Comparison of ENCODE assay signal across 24 cellular contexts in genomic region chr10:112810651-112811215, GRCh38.
DNase-seq lines count a peak whose midpoint lies in the region; ATAC-seq and TF ChIP-seq lines count a peak whose summit lies in the region.
"Had no signal": no experiment of that assay in that cellular context is flagged by ENCODE, and none has a peak within 500 bp of the region (broad histone marks: within the 10 kb centered on the region; RNA-seq: fewer than 3 reads in every experiment).

No MANE protein-coding gene starts in this region.

- no peak overlapping the region for H3K4me2 ChIP-seq in mammary epithelial cell (ENCODE audit: insufficient read depth, low read depth, low read length)
- H3K4me2 ChIP-seq in mesenchymal stem cell (ENCODE audit: low read length, poor library complexity, severe bottlenecking), result no peak overlapping the region
- H3K4me2 ChIP-seq: BLaER1 had no signal

- H2BK15ac ChIP-seq in mesenchymal stem cell (ENCODE audit: low read depth, poor library complexity, severe bottlenecking), result no peak overlapping the region

- H3K9me3 Mint-ChIP-seq in MCF 10A (ENCODE audit: unreplicated experiment), result peaks cover 7% of the 10 kb centered on the region
- H3K9me3 Mint-ChIP-seq: activated CD4-positive, alpha-beta memory T cell treated with anti-CD3 and anti-CD28 coated beads for 36 hours; IgD-negative memory B cell; immature natural killer cell; stimulated activated effector memory CD8-positive, alpha-beta T cell treated with anti-CD3 and anti-CD28 coated beads, Interleukin-12 subunit alpha, Interleukin-12 subunit beta, amount 100 ng/mL, for 72 hours had no signal

- H3K79me1 ChIP-seq in mesenchymal stem cell (replicated peaks; ENCODE audit: low read length, poor library complexity, severe bottlenecking), result peaks cover 7% of the 10 kb centered on the region

- H3K4me1 Mint-ChIP-seq in MCF 10A (ENCODE audit: insufficient read depth, unreplicated experiment), result peaks cover 28% of the 10 kb centered on the region
- H3K4me1 Mint-ChIP-seq: IgD-negative memory B cell had no signal

- WGBS in mammary epithelial cell (ENCODE audit: low coverage, missing lambda C conversion rate), result 98% methylated on average over 9 of the region's 10 CpGs
- WGBS in mesenchymal stem cell, result 71% methylated on average over 10 of the region's 10 CpGs

- POLR2A ChIA-PET in MCF 10A (lab: Yijun Ruan, JAX), result interaction anchor here (0.6 to 2.7 kb wide), 7 partner anchors 16 to 441 kb away, joined by 3 to 11 read pairs (median 3); no protein-coding TSS in a partner anchor

- peak overlapping the region; percentile 66 for H2AK5ac ChIP-seq in mesenchymal stem cell (ENCODE audit: low read length, severe bottlenecking)

- H3K9ac ChIP-seq in mammary epithelial cell (ENCODE audit: insufficient read depth, low read length) (no peak overlapping the region), mesenchymal stem cell (ENCODE audit: low read length) (no peak overlapping the region)
- H3K9ac ChIP-seq: BLaER1 had no signal

- H3K14ac ChIP-seq in mesenchymal stem cell (ENCODE audit: low read length in 2 of 2), result peak overlapping the region in 1 of 2 experiments; percentile 74

- H3K79me2 ChIP-seq in mammary epithelial cell (ENCODE audit: insufficient read depth, low read length), result no peaks in the 10 kb centered on the region

- H3K36me3 ChIP-seq in mammary epithelial cell (ENCODE audit: insufficient read depth, low read length), result no peaks in the 10 kb centered on the region
- H3K36me3 ChIP-seq in ascending aorta, result no peaks in the 10 kb centered on the region
- H3K36me3 ChIP-seq in mesenchymal stem cell (ENCODE audit: control insufficient read depth in 1 of 2, insufficient read depth in 2 of 2, low read depth in 1 of 2, low read length in 2 of 2), result peaks cover 0 to 3% of the 10 kb centered on the region in 2 experiments

- H3K27ac Mint-ChIP-seq in MCF 10A (ENCODE audit: low read depth, unreplicated experiment), result no peak overlapping the region
- H3K27ac Mint-ChIP-seq: activated CD4-positive, alpha-beta memory T cell treated with anti-CD3 and anti-CD28 coated beads for 36 hours; IgD-negative memory B cell; immature natural killer cell; stimulated activated effector memory CD8-positive, alpha-beta T cell treated with anti-CD3 and anti-CD28 coated beads, Interleukin-12 subunit alpha, Interleukin-12 subunit beta, amount 100 ng/mL, for 72 hours had no signal

- peaks cover 14% of the 10 kb centered on the region for H3K36me3 Mint-ChIP-seq in MCF 10A (ENCODE audit: insufficient read depth, unreplicated experiment)

- H3K27me3 Mint-ChIP-seq in MCF 10A (ENCODE audit: insufficient read depth, unreplicated experiment), result no peaks in the 10 kb centered on the region
- H3K27me3 Mint-ChIP-seq: activated CD4-positive, alpha-beta memory T cell treated with anti-CD3 and anti-CD28 coated beads for 36 hours; IgD-negative memory B cell had no signal

- H4K8ac ChIP-seq in mesenchymal stem cell (ENCODE audit: low read length), result peak overlapping the region; percentile 59

- dilution Hi-C loops in mammary epithelial cell (cut with HindIII; ENCODE audit: low sequenced_read_pairs), result no loop called here

- intact Hi-C loops in mammary epithelial cell (cut with micrococcal nuclease) (loop anchor here (5.0 to 10.0 kb wide), 2 partner anchors 142 to 246 kb away; partner anchors contain the start of gene TCF7L2), MCF 10A (cut with micrococcal nuclease) (loop anchor here (5.0 kb wide), 1 partner anchor 142 kb away; the partner anchor contains the start of gene TCF7L2), ascending aorta (cut with DNase I) (loop anchor here (5.0 kb wide), 1 partner anchor 317 kb away; no protein-coding TSS in a partner anchor)

- BruUV-seq in mammary epithelial cell (replicated peaks; lab: Mats Ljungman, UMichigan), result no TSS peak
- BruUV-seq in MCF 10A (replicated peaks; lab: Mats Ljungman, UMichigan), result no TSS peak

- H2BK12ac ChIP-seq in mesenchymal stem cell (ENCODE audit: low read length in 2 of 2), result peak overlapping the region; percentile 69 to 82

- H3K4me1 ChIP-seq in mammary epithelial cell (ENCODE audit: insufficient read depth, low read length), result peaks cover 31% of the 10 kb centered on the region
- H3K4me1 ChIP-seq in ascending aorta, result peaks cover 4 to 12% of the 10 kb centered on the region in 2 donors
- H3K4me1 ChIP-seq in mesenchymal stem cell (ENCODE audit: control insufficient read depth, insufficient read depth, low read depth, low read length), result peaks cover 27% of the 10 kb centered on the region

- in situ Hi-C loops in mammary epithelial cell (cut with MboI; ENCODE audit: low sequenced_read_pairs in 2 of 2), result no loop called here

- H3K4ac ChIP-seq in mesenchymal stem cell (ENCODE audit: low read depth in 1 of 2, low read length in 2 of 2), result peak overlapping the region in 1 of 2 experiments; percentile 73

- no peak overlapping the region for H2BK120ac ChIP-seq in mesenchymal stem cell (ENCODE audit: low read depth, low read length)

- CTCF ChIA-PET in mammary epithelial cell (lab: Charles Lee; ENCODE audit: low non-redundant PET) (no interaction called here), MCF 10A (lab: Yijun Ruan, JAX) (interaction anchor here (1.0 to 1.7 kb wide), 4 partner anchors 19 to 643 kb away, joined by 3 to 4 read pairs (median 4); no protein-coding TSS in a partner anchor)

- no peak for TF ChIP-seq POLR2A in GM18505 (IDR thresholded peaks at IDR 0.05; ENCODE audit: borderline replicate concordance, extremely low read depth, insufficient read depth, insufficient read length)

- no peaks in the 10 kb centered on the region for H4K20me1 ChIP-seq in mammary epithelial cell (ENCODE audit: insufficient read depth, low read length)
- H4K20me1 ChIP-seq: BLaER1 had no signal

- H4K91ac ChIP-seq in mesenchymal stem cell (ENCODE audit: low read length), result peak overlapping the region; percentile 5

- no peak overlapping the region for H2AFZ ChIP-seq in mammary epithelial cell (ENCODE audit: low read depth, low read length)
- no peak overlapping the region for H2AFZ ChIP-seq in mesenchymal stem cell (ENCODE audit: low read depth, low read length)

- no peaks in the 10 kb centered on the region for H3K27me3 ChIP-seq in mammary epithelial cell (ENCODE audit: insufficient read depth, low read length)
- H3K27me3 ChIP-seq in ascending aorta, result no peaks in the 10 kb centered on the region
- H3K27me3 ChIP-seq in mesenchymal stem cell (ENCODE audit: control insufficient read depth in 1 of 2, insufficient read depth in 1 of 2, low read length in 2 of 2), result no peaks in the 10 kb centered on the region
- H3K27me3 ChIP-seq: BLaER1, dorsolateral prefrontal cortex, testis had no signal

- H3K9me3 ChIP-seq in mammary epithelial cell (replicated peaks; ENCODE audit: insufficient read depth, low read length) (no peaks in the 10 kb centered on the region), ascending aorta (no peaks in the 10 kb centered on the region), mesenchymal stem cell (ENCODE audit: control insufficient read depth, low read length) (no peaks in the 10 kb centered on the region)
- H3K9me3 ChIP-seq: testis had no signal

- H3K4me3 Mint-ChIP-seq in MCF 10A (ENCODE audit: unreplicated experiment), result no peak overlapping the region
- H3K4me3 Mint-ChIP-seq: activated CD4-positive, alpha-beta memory T cell treated with anti-CD3 and anti-CD28 coated beads for 36 hours; immature natural killer cell; stimulated activated effector memory CD8-positive, alpha-beta T cell treated with anti-CD3 and anti-CD28 coated beads, Interleukin-12 subunit alpha, Interleukin-12 subunit beta, amount 100 ng/mL, for 72 hours had no signal

- H3K23ac ChIP-seq in mesenchymal stem cell (ENCODE audit: low read length in 2 of 2), result no peak overlapping the region

- TF ChIP-seq CTCF in mammary epithelial cell (conservative IDR thresholded peaks at IDR 0.05 in 1 of 2, IDR thresholded peaks at IDR 0.05 in 1 of 2; ENCODE audit: extremely low read depth in 1 of 2, insufficient read depth in 1 of 2, low read depth in 1 of 2, low read length in 2 of 2) (no peak), MCF 10A (IDR thresholded peaks at IDR 0.05; ENCODE audit: unreplicated experiment) (no peak), ascending aorta (IDR thresholded peaks at IDR 0.05) (no peak)

- ATAC-seq in GM18505 (IDR thresholded peaks at IDR 0.05; ENCODE audit: unreplicated experiment), result no peak
- ATAC-seq: stimulated activated effector memory CD8-positive, alpha-beta T cell treated with anti-CD3 and anti-CD28 coated beads, Interleukin-12 subunit alpha, Interleukin-12 subunit beta, amount 100 ng/mL, for 72 hours had no signal

- H3K4me3 ChIP-seq in mammary epithelial cell (replicated peaks in 1 of 3; ENCODE audit: insufficient read depth in 1 of 3, low read depth in 2 of 3, low read length in 3 of 3) (no peak overlapping the region), ascending aorta (no peak overlapping the region), mesenchymal stem cell (ENCODE audit: insufficient read depth in 1 of 2, low read depth in 1 of 2, low read length in 2 of 2) (no peak overlapping the region)
- H3K4me3 ChIP-seq: BLaER1, dorsolateral prefrontal cortex, skin epidermis, testis had no signal

- H3K27ac ChIP-seq in mammary epithelial cell (ENCODE audit: insufficient read depth, low read depth, low read length) (no peak overlapping the region), ascending aorta (peak overlapping the region; percentile 29 to 56), mesenchymal stem cell (ENCODE audit: low read length, poor library complexity, severe bottlenecking) (peak overlapping the region; percentile 64)
- H3K27ac ChIP-seq: BLaER1, dorsolateral prefrontal cortex, testis had no signal

- peak overlapping the region; percentile 50 to 75 for H3K18ac ChIP-seq in mesenchymal stem cell (ENCODE audit: low read depth in 1 of 2, low read length in 2 of 2)

- H2BK5ac ChIP-seq in mesenchymal stem cell (ENCODE audit: low read depth, low read length, poor library complexity, severe bottlenecking), result peak overlapping the region; percentile 3

- peak; percentile 11 for DNase-seq in mammary epithelial cell
- no peak for DNase-seq in MCF 10A (ENCODE audit: unreplicated experiment)
- peak in 1 of 2 donors; percentile 53 for DNase-seq in ascending aorta (ENCODE audit: low spot score in 2 of 2)
- DNase-seq in mesenchymal stem cell, result no peak
- no peak for DNase-seq in activated gamma-delta T cell (lab: John Stamatoyannopoulos, UW)
- DNase-seq in activated naive CD4-positive, alpha-beta T cell treated with anti-CD3 and anti-CD28 coated beads, Interleukin-2, amount 50 U/mL, for 16 hours, result no peak
- no peak for DNase-seq in DMS153 (lab: John Stamatoyannopoulos, UW)
- DNase-seq: activated CD4-positive, alpha-beta memory T cell treated with anti-CD3 and anti-CD28 coated beads for 36 hours; activated CD4-positive, CD25-positive, alpha-beta regulatory T cell; activated naive CD4-positive, alpha-beta T cell; amygdala; caudate nucleus; immature natural killer cell; NCI-H1436; NCI-H524 treated with DMSO at 0.1 percent for 48 hours; stimulated activated CD4-positive, alpha-beta T cell treated with anti-CD3 and anti-CD28 coated beads, Interleukin-2, amount 100 ng/mL, for 24 hours; T1000; testis had no signal
